In genomic region chr7:22860784-22861482, GRCh38 we compare ENCODE assay signal across 8 cellular contexts. TPM values are rescaled to one million over a fixed set of nuclear protein-coding genes. Genes with fewer than 3 reads are reported as not detected.
DNase-seq lines count a peak whose midpoint lies in the region; ATAC-seq and TF ChIP-seq lines count a peak whose summit lies in the region.

No MANE protein-coding gene starts in this region.

- no peak overlapping the region for H3K4me2 ChIP-seq in GM23248 (ENCODE audit: unreplicated experiment)

- TF ChIP-seq CTCF in WI38 (IDR thresholded peaks at IDR 0.05; ENCODE audit: low read depth, low read length), result peak; percentile 62
- no peak for TF ChIP-seq CTCF in lower leg skin (IDR thresholded peaks at IDR 0.05)
- TF ChIP-seq CTCF in omental fat pad (IDR thresholded peaks at IDR 0.05), result no peak

- no peaks in the 10 kb centered on the region for H3K9me3 ChIP-seq in GM23248 (ENCODE audit: low read depth)

- no peaks in the 10 kb centered on the region for H3K9me2 ChIP-seq in GM23248 (ENCODE audit: insufficient read depth)

- in situ Hi-C loops in ACHN (cut with HindIII; ENCODE audit: low pct_ligation_motif_present, low pct_unique_long_range_greater_than_20kb, low sequenced_read_pairs), result no loop called here
- in situ Hi-C loops in GM23248 (cut with MboI), result no loop called here

- no peak for ATAC-seq in GM18502 (IDR thresholded peaks at IDR 0.05; ENCODE audit: poor library complexity, unreplicated experiment)
- no peak for ATAC-seq in omental fat pad (ENCODE audit: low FRiP score)

- H3K4me1 ChIP-seq in GM23248 (ENCODE audit: insufficient read depth), result peaks cover 60% of the 10 kb centered on the region

- DNase-seq in ACHN (peak; percentile 55), GM23248 (no peak), iPS-NIHi7 (ENCODE audit: extremely low spot score) (peak; percentile 43), lower leg skin (ENCODE audit: low spot score in 2 of 2) (no peak), HK-2 (ENCODE audit: unreplicated experiment) (no peak), omental fat pad (ENCODE audit: low spot score) (no peak)

- 72 to 73% methylated on average over 4 of the region's 4 CpGs for WGBS in GM23248 (ENCODE audit: low coverage in 1 of 2, low lambda C conversion rate in 2 of 2, missing lambda C conversion rate in 2 of 2), 2 experiments
- WGBS in lower leg skin, 2 donors, result 74 to 88% methylated on average over 4 of the region's 4 CpGs

- no peaks in the 10 kb centered on the region for H3K27me3 ChIP-seq in GM23248 (replicated peaks; ENCODE audit: insufficient read depth)

- no peak overlapping the region for H2AFZ ChIP-seq in GM23248

- intact Hi-C loops in lower leg skin (cut with DNase I; ENCODE audit: low total_unique reads), result no loop called here

- no peaks in the 10 kb centered on the region for H4K20me1 ChIP-seq in GM23248 (ENCODE audit: insufficient read depth)

- TF ChIP-seq POLR2A in lower leg skin (IDR thresholded peaks at IDR 0.05), result no peak

- no peak overlapping the region for H3K9ac ChIP-seq in GM23248

- H3K27ac ChIP-seq in GM23248, result peak overlapping the region; percentile 98

- H3K36me3 ChIP-seq in GM23248 (ENCODE audit: low read depth), result peaks cover 26% of the 10 kb centered on the region

- H3K4me3 ChIP-seq in GM23248 (no peak overlapping the region), WI38 (ENCODE audit: low read depth, low read length) (no peak overlapping the region), lower leg skin (ENCODE audit: low read depth, poor library complexity, severe bottlenecking) (no peak overlapping the region)

- peaks cover 10% of the 10 kb centered on the region for H3K79me2 ChIP-seq in GM23248 (ENCODE audit: insufficient read depth)

- H3F3A ChIP-seq in GM23248 (ENCODE audit: insufficient read depth), result peaks cover 81% of the 10 kb centered on the region

RNA-seq across cellular contexts. Expression of gene TOMM7, which starts 38.3 kb away (rescaled TPM):
- total RNA-seq in GM23248 (2014; rRNA removed; shearing (Covaris generic)), result 84.1 and 132 TPM in 2 replicates
- polyA plus RNA-seq in GM23248 (2016; fragmentation: Nextera tagmentation; extraction: Ambion mirVana), result 376 and 408 TPM in 2 replicates
- total RNA-seq in lower leg skin (100 to 1,000 TPM; 144 to 360 (median 193) TPM), omental fat pad (100 to 1,000 TPM; 139 to 212 (median 163) TPM)

Comparison
In these comparisons a context has a peak if more than half of its experiments do, and no peak if none do; other contexts are left out.
1. DNase-seq: peak in ACHN (single experiment) and iPS-NIHi7 (single experiment); none in GM23248 (single experiment), lower leg skin (0 of 2), HK-2 (single experiment) and omental fat pad (single experiment).